Comparison of ENCODE assay signal across 8 cellular contexts in genomic region chr14:24113801-24114535, GRCh38. TPM values are rescaled to one million over a fixed set of nuclear protein-coding genes. Genes with fewer than 3 reads are reported as not detected.
DNase-seq lines count a peak whose midpoint lies in the region; ATAC-seq and TF ChIP-seq lines count a peak whose summit lies in the region.

No MANE protein-coding gene starts in this region.

- DNase-seq in AG09309 (ENCODE audit: low read depth): peak; percentile 58
- peak; percentile 84 for DNase-seq in NCI-H510A (lab: John Stamatoyannopoulos, UW)
- peak; percentile 65 to 73 for DNase-seq in activated CD4-positive, alpha-beta T cell treated with anti-CD3 and anti-CD28 coated beads for 4 hours
- peak; percentile 94 for DNase-seq in colonic mucosa
- peak; percentile 95 for DNase-seq in left kidney (ENCODE audit: low read depth, low spot score)
- peak; percentile 90 for DNase-seq in stimulated activated CD4-positive, alpha-beta T cell treated with anti-CD3 and anti-CD28 coated beads, Interleukin-1b, Interleukin-23, amount 100 ng/mL, for 48 hours

- no peaks in the 10 kb centered on the region for H3K27me3 ChIP-seq in colonic mucosa

- H3K4me3 ChIP-seq in AG09309 (ENCODE audit: control insufficient read depth, low read depth, low read length) (peak overlapping the region; percentile 71), colonic mucosa (peak overlapping the region; percentile 80)

- TF ChIP-seq CTCF in AG09309 (IDR thresholded peaks at IDR 0.05; ENCODE audit: control insufficient read depth, insufficient read depth, low read depth, low read length, missing control alignments): no peak
- TF ChIP-seq CTCF in colonic mucosa (IDR thresholded peaks at IDR 0.05): no peak

- no peaks in the 10 kb centered on the region for H3K9me3 ChIP-seq in colonic mucosa

- ATAC-seq in GM19025 (IDR thresholded peaks at IDR 0.05; ENCODE audit: low read depth, unreplicated experiment) (peak; percentile 24), HG03354 (IDR thresholded peaks at IDR 0.05; ENCODE audit: poor library complexity, severe bottlenecking, unreplicated experiment) (peak; percentile 34)

- intact Hi-C loops in colonic mucosa (cut with DNase I): loop anchor here (2.0 kb wide), 1 partner anchor 27 kb away; the partner anchor contains the start of gene EMC9

- peak overlapping the region; percentile 80 to 100 for H3K9ac ChIP-seq in colonic mucosa (ENCODE audit: low read depth in 2 of 2, low read length in 2 of 2)

- peaks cover 6% of the 10 kb centered on the region for H3K4me1 ChIP-seq in colonic mucosa

- H3K27ac ChIP-seq in colonic mucosa: peak overlapping the region; percentile 98

- H3K36me3 ChIP-seq in colonic mucosa: peaks cover 8% of the 10 kb centered on the region

RNA-seq across cellular contexts. Expression of gene DCAF11, which starts 0.6 kb away (rescaled TPM):
- total RNA-seq in colonic mucosa: 100 to 1,000 TPM in 1 of 2 donors, 10 to 100 TPM in 1; 89.2 to 106 TPM

RNA-seq across cellular contexts. Expression of gene NRL, which starts 0.8 kb away (rescaled TPM):
- 1 to 10 TPM in 1 of 2 donors, under 1 TPM in 1; 0.88 to 2.7 TPM for total RNA-seq in colonic mucosa

RNA-seq across cellular contexts. Expression of gene FITM1, which starts 16.5 kb away (rescaled TPM):
- total RNA-seq in colonic mucosa: 1 to 10 TPM in 1 of 2 donors, under 1 TPM in 1; 0.85 to 1.5 TPM

RNA-seq across cellular contexts. Expression of gene PCK2, which starts 19.9 kb away (rescaled TPM):
- 100 to 1,000 TPM; 133 to 173 TPM for total RNA-seq in colonic mucosa

RNA-seq across cellular contexts. Expression of gene PSME1, which starts 22.0 kb away (rescaled TPM):
- 100 to 1,000 TPM; 199 to 235 TPM for total RNA-seq in colonic mucosa

Comparison
In these comparisons a context has a peak if more than half of its experiments do, and no peak if none do; other contexts are left out.
1. Peak in every context shown above with its lines: DNase-seq, ATAC-seq, H3K4me3 ChIP-seq and H3K27ac ChIP-seq.